ENCODE assay signal across 9 cellular contexts in the genomic region with DNA sequence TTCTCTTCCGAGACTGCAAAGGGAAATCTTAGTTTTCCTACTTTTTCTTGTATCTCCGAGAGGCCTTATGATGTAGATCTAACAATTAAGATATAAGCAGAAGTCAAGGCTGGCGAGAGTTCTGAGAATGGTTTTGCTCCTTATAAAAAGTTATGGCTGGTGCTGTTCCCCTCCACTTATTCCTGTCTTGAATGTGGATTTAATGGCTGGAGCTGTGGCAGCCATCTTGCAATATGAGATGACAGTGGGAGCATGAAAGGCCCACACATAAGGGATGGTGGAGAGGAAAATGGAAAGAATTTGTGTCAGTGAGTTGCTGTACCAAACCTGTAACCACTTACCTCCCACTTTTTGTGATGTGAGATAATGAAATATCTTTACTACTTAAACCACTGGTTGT.
"Had no signal": no experiment of that assay in that cellular context is flagged by ENCODE, and none has a peak within 500 bp of the region (broad histone marks: within the 10 kb centered on the region; RNA-seq: fewer than 3 reads in every experiment).

No MANE protein-coding gene starts in this region.

- H2AFZ ChIP-seq: GM23338 had no signal

- H3K9ac ChIP-seq: KMS-11 had no signal

- H3K4me2 ChIP-seq: GM23338, KMS-11 had no signal

- H3K27ac ChIP-seq: HL-60, KMS-11 had no signal

- ATAC-seq: GM23338 had no signal

- DNase-seq: H7, HFFc6, IMR-90, Karpas-422, KBM-7 had no signal

- H3K36me3 ChIP-seq: HAP-1 had no signal

- H3K4me3 ChIP-seq: GM23338, HAP-1 had no signal

- H3K9me3 ChIP-seq: HAP-1 had no signal
